In the genomic region with DNA sequence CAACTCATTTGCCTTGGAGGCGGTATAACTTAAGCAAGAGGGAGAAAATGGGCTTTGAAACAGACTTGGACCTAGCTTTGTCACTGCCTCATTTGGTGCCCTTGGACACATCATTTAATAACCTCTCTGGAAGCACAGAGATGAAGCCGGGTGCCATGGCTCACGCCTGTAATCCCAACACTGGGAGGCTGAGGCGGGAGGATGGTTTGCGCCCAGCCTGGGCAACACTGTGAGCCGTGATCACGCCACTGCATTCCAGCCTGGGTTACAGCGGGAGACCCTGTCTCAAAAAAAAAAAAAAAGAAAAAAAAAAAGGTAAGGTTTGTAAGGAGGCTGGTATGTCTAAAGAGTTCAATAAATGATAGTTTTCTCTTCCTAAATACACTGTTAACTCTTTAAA, we compare ENCODE assay signal across 8 cellular contexts. TPM values are rescaled to one million over a fixed set of nuclear protein-coding genes. Genes with fewer than 3 reads are reported as not detected.
DNase-seq lines count a peak whose midpoint lies in the region; ATAC-seq and TF ChIP-seq lines count a peak whose summit lies in the region.

No MANE protein-coding gene starts in this region.

- H3K4me2 ChIP-seq in BLaER1 treated with 17β-estradiol and CSF1 and Interleukin-3, amounts not matched to agents 10 nM and 100 nM: peak overlapping the region; percentile 77 to 99 (median 91)
- H3K4me2 ChIP-seq in KMS-11: peak overlapping the region; percentile 77

- intact Hi-C loops in breast epithelium (cut with DNase I; ENCODE audit: low total_unique reads): no loop called here

- peak overlapping the region; percentile 77 for H2AFZ ChIP-seq in KMS-11 (ENCODE audit: low read depth)

- no peak for DNase-seq in breast epithelium (ENCODE audit: low spot score in 2 of 2)
- peak; percentile 58 for DNase-seq in myocyte (ENCODE audit: low read depth)
- no peak for DNase-seq in DMS79 (lab: John Stamatoyannopoulos, UW)
- no peak for DNase-seq in DMS79 treated with DMSO at 0.1 percent for 48 hours (lab: John Stamatoyannopoulos, UW)

- peaks cover 44% of the 10 kb centered on the region for H3K79me2 ChIP-seq in KMS-11 (ENCODE audit: insufficient read depth, low read depth)

- H4K20me1 ChIP-seq in BLaER1 treated with 17β-estradiol and CSF1 and Interleukin-3, amounts not matched to agents 10 nM and 100 nM: peaks cover 0 to 29% (median 12%) of the 10 kb centered on the region in 11 experiments; a peak in 11 of 22 replicates
- no peaks in the 10 kb centered on the region for H4K20me1 ChIP-seq in KMS-11 (ENCODE audit: insufficient read depth)

- TF ChIP-seq CTCF in KMS-11 (conservative IDR thresholded peaks at IDR 0.05; ENCODE audit: low read depth, low read length) (no peak), breast epithelium (IDR thresholded peaks at IDR 0.05) (no peak)

- peaks cover 35 to 52% (median 47%) of the 10 kb centered on the region in 11 experiments for H3K36me3 ChIP-seq in BLaER1 treated with 17β-estradiol and CSF1 and Interleukin-3, amounts not matched to agents 10 nM and 100 nM
- H3K36me3 ChIP-seq in KMS-11 (ENCODE audit: insufficient read depth) (no peaks in the 10 kb centered on the region), breast epithelium (peaks cover 10% of the 10 kb centered on the region)

- ATAC-seq in HG03457 (IDR thresholded peaks at IDR 0.05; ENCODE audit: unreplicated experiment) (no peak), GM18520 (IDR thresholded peaks at IDR 0.05; ENCODE audit: unreplicated experiment) (no peak)

- no peaks in the 10 kb centered on the region for H3K27me3 ChIP-seq in BLaER1 treated with 17β-estradiol and CSF1 and Interleukin-3, amounts not matched to agents 10 nM and 100 nM
- H3K27me3 ChIP-seq in KMS-11 (ENCODE audit: insufficient read depth, low read depth) (no peaks in the 10 kb centered on the region), breast epithelium (no peaks in the 10 kb centered on the region)

- peak overlapping the region; percentile 81 to 92 (median 87) for H3K9ac ChIP-seq in BLaER1 treated with 17β-estradiol and CSF1 and Interleukin-3, amounts not matched to agents 10 nM and 100 nM
- peak overlapping the region; percentile 96 for H3K9ac ChIP-seq in KMS-11

- no peaks in the 10 kb centered on the region for H3K9me3 ChIP-seq in BLaER1 treated with 17β-estradiol and CSF1 and Interleukin-3, amounts not matched to agents 10 nM and 100 nM (replicated peaks in 1 of 11)
- no peaks in the 10 kb centered on the region for H3K9me3 ChIP-seq in breast epithelium

- H3K4me1 ChIP-seq in BLaER1 treated with 17β-estradiol and CSF1 and Interleukin-3, amounts not matched to agents 10 nM and 100 nM: peaks cover 21 to 29% (median 26%) of the 10 kb centered on the region in 10 experiments
- peaks cover 25% of the 10 kb centered on the region for H3K4me1 ChIP-seq in KMS-11 (ENCODE audit: low read depth, poor library complexity, severe bottlenecking)
- H3K4me1 ChIP-seq in breast epithelium: no peaks in the 10 kb centered on the region

- peak overlapping the region; percentile 72 to 94 (median 91); a peak in 21 of 22 replicates for H3K27ac ChIP-seq in BLaER1 treated with 17β-estradiol and CSF1 and Interleukin-3, amounts not matched to agents 10 nM and 100 nM
- peak overlapping the region; percentile 95 for H3K27ac ChIP-seq in KMS-11
- H3K27ac ChIP-seq in breast epithelium: peak overlapping the region in 1 of 2 donors; percentile 88

- peak overlapping the region; percentile 69 to 81 (median 74) for H3K4me3 ChIP-seq in BLaER1 treated with 17β-estradiol and CSF1 and Interleukin-3, amounts not matched to agents 10 nM and 100 nM
- peak overlapping the region; percentile 53 for H3K4me3 ChIP-seq in KMS-11 (IDR thresholded peaks at IDR 0.05; ENCODE audit: insufficient read depth, low read depth, low read length)
- H3K4me3 ChIP-seq in breast epithelium: peak overlapping the region; percentile 62 to 84 (median 71)

- TF ChIP-seq POLR2A in breast epithelium (IDR thresholded peaks at IDR 0.05): no peak

RNA-seq across cellular contexts. Expression of a gene that starts 0.8 kb away (rescaled TPM):
- total RNA-seq in breast epithelium (10 to 100 TPM; 58.9 to 76.7 (median 74.2) TPM), myocyte (184 and 205 TPM in 2 replicates)
- 128 TPM for polyA plus RNA-seq in myocyte (2012)

RNA-seq across cellular contexts. Expression of a gene that starts 1.0 kb away (rescaled TPM):
- total RNA-seq in breast epithelium: 10 to 100 TPM in 1 of 3 donors, 1 to 10 TPM in 2; 8.5 to 19.0 (median 9.5) TPM
- total RNA-seq in myocyte: 49.6 and 57.1 TPM in 2 replicates
- polyA plus RNA-seq in myocyte (2012): 32.9 TPM
